23 cellular contexts compared by ENCODE assay signal in the genomic region with DNA sequence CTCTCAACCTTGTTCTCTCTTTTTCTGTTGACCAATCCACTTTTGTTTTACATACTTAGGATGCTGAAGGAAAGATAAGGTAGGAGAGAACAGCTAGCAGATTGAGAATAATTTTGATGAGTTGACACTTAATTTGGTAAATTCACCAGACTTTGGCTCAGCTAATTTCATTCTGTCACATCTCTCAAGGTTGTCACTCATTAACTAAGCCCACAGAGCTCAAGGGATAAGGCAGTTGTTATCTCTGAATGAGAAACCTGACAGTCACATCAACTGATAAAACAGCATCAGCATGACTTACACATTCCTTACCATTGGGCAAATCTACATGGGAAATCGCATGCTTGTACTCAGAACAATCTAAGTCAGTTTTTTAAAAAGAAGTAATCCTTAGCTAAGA.
"Had no signal": no experiment of that assay in that cellular context is flagged by ENCODE, and none has a peak within 500 bp of the region (broad histone marks: within the 10 kb centered on the region; RNA-seq: fewer than 3 reads in every experiment).

No MANE protein-coding gene starts in this region.

- ATAC-seq: effector memory CD8-positive, alpha-beta T cell; foreskin keratinocyte; left cardiac atrium; psoas muscle; sciatic nerve; stimulated activated memory B cell treated with anti-CD40 and anti-IgM and Interleukin-4, amounts not matched to agents 10 μg/mL and 1 μg/mL and 100 μg/mL, for 72 hours had no signal

- H3K4me3 Mint-ChIP-seq: dendritic cell treated with granulocyte-macrophage colony-stimulating factor and Interleukin-4, amounts not matched to agents 40 ng/mL and 50 ng/mL, for 4 days; effector memory CD8-positive, alpha-beta T cell; naive B cell; nephron; stimulated activated memory B cell treated with anti-CD40 and anti-IgM and Interleukin-4, amounts not matched to agents 10 μg/mL and 1 μg/mL and 100 μg/mL, for 72 hours; stimulated activated naive CD8-positive, alpha-beta T cell treated with anti-CD3 and anti-CD28 coated beads, Interleukin-15, Interleukin-2, amounts not matched to agents 100 ng/mL and 50 ng/mL, for 24 hours had no signal

- H3K9me3 ChIP-seq: esophagus squamous epithelium, left ventricle myocardium inferior, psoas muscle, spleen, tibial artery, upper lobe of left lung, uterus had no signal

- H3K36me3 Mint-ChIP-seq: naive B cell; stimulated activated memory B cell treated with anti-CD40 and anti-IgM and Interleukin-4, amounts not matched to agents 10 μg/mL and 1 μg/mL and 100 μg/mL, for 72 hours had no signal

- H3K27me3 Mint-ChIP-seq: dendritic cell treated with granulocyte-macrophage colony-stimulating factor and Interleukin-4, amounts not matched to agents 40 ng/mL and 50 ng/mL, for 4 days; effector memory CD8-positive, alpha-beta T cell; naive B cell; stimulated activated memory B cell treated with anti-CD40 and anti-IgM and Interleukin-4, amounts not matched to agents 10 μg/mL and 1 μg/mL and 100 μg/mL, for 72 hours; stimulated activated naive CD8-positive, alpha-beta T cell treated with anti-CD3 and anti-CD28 coated beads, Interleukin-15, Interleukin-2, amounts not matched to agents 100 ng/mL and 50 ng/mL, for 24 hours had no signal

- H3K27me3 ChIP-seq: esophagus squamous epithelium, foreskin keratinocyte, spleen, tibial artery, upper lobe of left lung, uterus had no signal

- H3K27ac ChIP-seq: esophagus squamous epithelium, foreskin keratinocyte, left ventricle myocardium inferior, psoas muscle, spleen, tibial artery, upper lobe of left lung, uterus had no signal

- H3K4me1 Mint-ChIP-seq: naive B cell; nephron; stimulated activated memory B cell treated with anti-CD40 and anti-IgM and Interleukin-4, amounts not matched to agents 10 μg/mL and 1 μg/mL and 100 μg/mL, for 72 hours had no signal

- H3K4me3 ChIP-seq: esophagus squamous epithelium, left ventricle myocardium inferior, lung, psoas muscle, spleen, tibial artery, upper lobe of left lung, uterus had no signal

- H3K4me1 ChIP-seq: esophagus squamous epithelium, foreskin keratinocyte, left ventricle myocardium inferior, psoas muscle, spleen, upper lobe of left lung, uterus had no signal

- H3K36me3 ChIP-seq: esophagus squamous epithelium, left ventricle myocardium inferior, spleen, tibial artery, upper lobe of left lung, uterus had no signal

- FAIRE-seq: kidney had no signal

- DNase-seq: effector memory CD8-positive, alpha-beta T cell; esophagus squamous epithelium; foreskin keratinocyte; kidney; left cardiac atrium; left ventricle myocardium inferior; mesenchymal stem cell; naive B cell; psoas muscle; retina; spleen; stimulated activated CD4-positive, alpha-beta T cell treated with anti-CD3 and anti-CD28 coated beads, Interleukin-15, amount 100 ng/mL, for 24 hours; stimulated activated CD4-positive, alpha-beta T cell treated with anti-CD3 and anti-CD28 coated beads, Interleukin-1b, Interleukin-23, amount 100 ng/mL, for 48 hours; stimulated activated CD4-positive, alpha-beta T cell treated with anti-CD3 and anti-CD28 coated beads, Interleukin-4, amount 100 ng/mL, for 24 hours; tibial artery; upper lobe of left lung; uterus had no signal

- H3K27ac Mint-ChIP-seq: dendritic cell treated with granulocyte-macrophage colony-stimulating factor and Interleukin-4, amounts not matched to agents 40 ng/mL and 50 ng/mL, for 4 days; effector memory CD8-positive, alpha-beta T cell; naive B cell; nephron; stimulated activated memory B cell treated with anti-CD40 and anti-IgM and Interleukin-4, amounts not matched to agents 10 μg/mL and 1 μg/mL and 100 μg/mL, for 72 hours; stimulated activated naive CD8-positive, alpha-beta T cell treated with anti-CD3 and anti-CD28 coated beads, Interleukin-15, Interleukin-2, amounts not matched to agents 100 ng/mL and 50 ng/mL, for 24 hours had no signal

- H3K9me3 Mint-ChIP-seq: dendritic cell treated with granulocyte-macrophage colony-stimulating factor and Interleukin-4, amounts not matched to agents 40 ng/mL and 50 ng/mL, for 4 days; nephron had no signal
